In genomic region chr3:11390411-11391171, GRCh38 we compare ENCODE assay signal across 14 cellular contexts.
DNase-seq lines count a peak whose midpoint lies in the region; ATAC-seq and TF ChIP-seq lines count a peak whose summit lies in the region.
"Had no signal": no experiment of that assay in that cellular context is flagged by ENCODE, and none has a peak within 500 bp of the region (broad histone marks: within the 10 kb centered on the region; RNA-seq: fewer than 3 reads in every experiment).

No MANE protein-coding gene starts in this region.

- WGBS in heart left ventricle, 4 donors = 43 to 55% (median 49%) methylated on average over 5 of the region's 5 CpGs

- H3K9me3 Mint-ChIP-seq in Calu3 (ENCODE audit: low read depth, unreplicated experiment) (no peaks in the 10 kb centered on the region), nephron (no peaks in the 10 kb centered on the region)

- H3K36me3 Mint-ChIP-seq in Calu3 (ENCODE audit: insufficient read depth, unreplicated experiment) (no peaks in the 10 kb centered on the region), nephron (ENCODE audit: low read depth) (peaks cover 6% of the 10 kb centered on the region)

- peak; percentile 46 to 77 (median 65) for ATAC-seq in heart left ventricle
- no peak for ATAC-seq in HG03139 (IDR thresholded peaks at IDR 0.05; ENCODE audit: unreplicated experiment)
- ATAC-seq: body of pancreas had no signal

- no peak overlapping the region for H3K4me3 ChIP-seq in ascending aorta
- no peak overlapping the region for H3K4me3 ChIP-seq in heart left ventricle
- H3K4me3 ChIP-seq: body of pancreas, stomach had no signal

- H3K9me3 ChIP-seq in ascending aorta = no peaks in the 10 kb centered on the region
- H3K9me3 ChIP-seq in heart left ventricle = no peaks in the 10 kb centered on the region
- H3K9me3 ChIP-seq: body of pancreas, stomach had no signal

- no peaks in the 10 kb centered on the region for H3K27me3 Mint-ChIP-seq in Calu3 (ENCODE audit: unreplicated experiment)
- no peaks in the 10 kb centered on the region for H3K27me3 Mint-ChIP-seq in nephron (ENCODE audit: low read depth)

- DNase-seq in Calu3 = no peak
- DNase-seq in ascending aorta (ENCODE audit: low spot score in 2 of 2) = no peak
- no peak for DNase-seq in heart left ventricle
- no peak for DNase-seq in mesenteric fat pad (ENCODE audit: low spot score)
- DNase-seq in SHP77 treated with DMSO at 0.1 percent for 48 hours (lab: John Stamatoyannopoulos, UW) = no peak
- no peak for DNase-seq in HPDE6-E6E7 (ENCODE audit: extremely low spot score)
- DNase-seq: activated CD8-positive, alpha-beta memory T cell treated with anti-CD3 and anti-CD28 coated beads for 24 hours; activated effector memory CD4-positive, alpha-beta T cell treated with Interleukin-2 at 50 U/mL for 16 hours; body of pancreas; MV-4-11; NCI-H2171; stomach had no signal

- H3K27ac Mint-ChIP-seq in Calu3 (ENCODE audit: unreplicated experiment) = peak overlapping the region; percentile 26
- peak overlapping the region; percentile 63 to 96 (median 94) for H3K27ac Mint-ChIP-seq in nephron

- CTCF ChIA-PET in Calu3 (lab: Charles Lee) = no interaction called here

- H3K36me3 ChIP-seq in ascending aorta (no peaks in the 10 kb centered on the region), heart left ventricle (peaks cover 0 to 4% (median 0%) of the 10 kb centered on the region in 9 donors)
- H3K36me3 ChIP-seq: stomach had no signal

- peaks cover 14% of the 10 kb centered on the region for H3K4me1 Mint-ChIP-seq in Calu3 (ENCODE audit: low read depth, unreplicated experiment)
- peaks cover 54% of the 10 kb centered on the region for H3K4me1 Mint-ChIP-seq in nephron

- H3K4me3 Mint-ChIP-seq in Calu3 (ENCODE audit: low read depth, unreplicated experiment) (no peak overlapping the region), nephron (peak overlapping the region in 2 of 3 experiments; percentile 16 to 25)

- BruUV-seq in Calu3 (replicated peaks; lab: Mats Ljungman, UMichigan) = no TSS peak

- H3K27me3 ChIP-seq in ascending aorta = no peaks in the 10 kb centered on the region
- H3K27me3 ChIP-seq in heart left ventricle = no peaks in the 10 kb centered on the region
- H3K27me3 ChIP-seq: body of pancreas, stomach had no signal

- peaks cover 2 to 36% of the 10 kb centered on the region in 2 donors for H3K4me1 ChIP-seq in ascending aorta
- H3K4me1 ChIP-seq in heart left ventricle = peaks cover 0 to 45% (median 36%) of the 10 kb centered on the region in 12 donors

- no peak for TF ChIP-seq POLR2A in heart left ventricle (IDR thresholded peaks at IDR 0.05)

- no peak for TF ChIP-seq CTCF in Calu3 (IDR thresholded peaks at IDR 0.05; ENCODE audit: unreplicated experiment)
- TF ChIP-seq CTCF in ascending aorta (IDR thresholded peaks at IDR 0.05) = no peak
- TF ChIP-seq CTCF in heart left ventricle (IDR thresholded peaks at IDR 0.05) = no peak
- no peak for TF ChIP-seq CTCF in nephron (IDR thresholded peaks at IDR 0.05; ENCODE audit: unreplicated experiment in 3 of 3)

- H3K27ac ChIP-seq in ascending aorta (peak overlapping the region; percentile 39 to 47), heart left ventricle (peak overlapping the region in 4 of 12 donors; percentile 2 to 31 (median 5))
- H3K27ac ChIP-seq: body of pancreas had no signal

- intact Hi-C loops in Calu3 (cut with micrococcal nuclease; ENCODE audit: unreplicated experiment) = no loop called here
- intact Hi-C loops in ascending aorta (cut with DNase I) = no loop called here
- intact Hi-C loops in heart left ventricle (cut with DNase I) = loop anchor here in 2 of 10 donors (5.0 to 10.0 kb wide), 3 partner anchors 54 to 252 kb away; partner anchors contain the start of gene VGLL4 (in 1 of the 2)
